In the genomic region with DNA sequence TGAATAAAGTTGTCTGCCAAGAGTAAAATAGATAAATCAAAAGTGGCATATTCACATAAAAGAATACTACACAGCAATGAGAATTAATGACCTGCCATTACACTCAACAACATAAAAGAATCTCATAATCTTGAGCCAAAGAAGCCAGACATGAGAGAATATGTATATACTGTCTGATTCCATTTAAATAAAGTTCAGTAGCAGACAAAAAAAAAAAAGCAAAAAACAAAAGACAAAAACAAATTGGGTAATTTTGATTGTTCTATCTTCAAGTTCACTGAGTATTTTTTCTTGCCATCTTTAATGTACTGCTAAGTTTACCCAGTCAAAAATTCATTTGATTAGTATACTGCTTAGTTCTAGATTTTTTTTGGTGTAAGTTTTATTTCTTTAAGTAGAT, we compare ENCODE assay signal across 35 cellular contexts.
"Had no signal": no experiment of that assay in that cellular context is flagged by ENCODE, and none has a peak within 500 bp of the region (broad histone marks: within the 10 kb centered on the region; RNA-seq: fewer than 3 reads in every experiment).

No MANE protein-coding gene starts in this region.

- H3K36me3 ChIP-seq: MG63 had no signal

- DNase-seq: Karpas-422, Kasumi-1, MG63, MM.1S, MV-4-11, NCI-H1048, NCI-H1092, NCI-H1092 treated with DMSO at 0.1 percent for 48 hours, NCI-H1105, NCI-H1105 treated with DMSO at 0.1 percent for 48 hours, NCI-H1417, NCI-H1417 treated with DMSO at 0.1 percent for 48 hours, NCI-H1436, NCI-H1436 treated with DMSO at 0.1 percent for 48 hours, NCI-H146, NCI-H1694, NCI-H1694 treated with DMSO at 0.1 percent for 48 hours, NCI-H187, NCI-H187 treated with DMSO at 0.1 percent for 48 hours, NCI-H1930, NCI-H2029, NCI-H2029 treated with DMSO at 0.1 percent for 48 hours, NCI-H2081, NCI-H2081 treated with DMSO at 0.1 percent for 48 hours, NCI-H2107, NCI-H2171, NCI-H2171 treated with DMSO at 0.1 percent for 48 hours, NCI-H2227 treated with DMSO at 0.1 percent for 48 hours, NCI-H226, NCI-H345, NCI-H446, NCI-H510A, NCI-H510A treated with DMSO at 0.1 percent for 48 hours, NCI-H524 had no signal

- H3K9ac ChIP-seq: KMS-11 had no signal

- H3K4me3 ChIP-seq: MG63 had no signal

- H3K27ac ChIP-seq: KMS-11 had no signal

- H3K4me2 ChIP-seq: KMS-11 had no signal
